Comparison of ENCODE assay signal across 1 cellular context in the genomic region with DNA sequence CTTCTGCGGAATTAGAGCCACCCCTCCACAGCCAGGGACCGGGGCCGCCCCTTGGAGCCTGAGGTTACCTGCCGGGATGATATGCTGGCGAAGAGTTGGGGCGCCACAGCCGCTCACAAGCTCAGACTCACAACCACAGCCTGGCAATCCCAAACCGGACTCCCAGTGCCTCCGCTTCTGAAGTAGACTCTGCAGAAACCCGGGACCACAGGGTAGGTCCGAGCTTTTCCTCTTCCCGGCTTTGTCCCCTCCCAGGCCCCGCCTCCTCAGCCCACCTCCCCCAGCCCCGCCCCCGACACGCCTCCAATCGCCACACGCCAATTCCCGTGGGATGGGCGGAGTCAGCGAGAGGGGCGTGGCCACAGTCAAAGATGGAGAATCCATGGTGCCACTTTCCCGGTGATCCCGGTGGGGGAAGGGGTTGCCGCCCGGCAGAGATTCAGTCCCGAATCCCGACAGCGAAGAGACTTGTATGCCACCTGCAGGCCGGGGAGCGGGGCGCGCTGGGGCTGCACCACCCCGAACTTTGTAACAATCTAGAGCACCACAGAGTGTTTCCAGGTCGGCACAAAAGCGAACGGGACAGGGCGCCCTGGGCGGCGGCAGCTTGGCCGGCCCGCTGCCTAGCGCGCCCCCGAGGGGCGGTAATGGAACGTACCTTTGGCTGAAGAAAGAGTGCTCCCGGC.
A peak's percentile ranks its signal among the peaks of the same experiment; 100 is the strongest.
TF ChIP-seq lines count a peak whose summit lies in the region.

TSS of gene IDH1 (minus strand) at position 201 of the 686 bp plus-strand sequence. CDS start 3,520 bp downstream, outside the sequence.

TF ChIP-seq in HepG2, 621 proteins besides CTCF, POLR2A, EP300 and RAD21 (continued from another document and continues in another):
- TF ChIP-seq, protein P1, sequence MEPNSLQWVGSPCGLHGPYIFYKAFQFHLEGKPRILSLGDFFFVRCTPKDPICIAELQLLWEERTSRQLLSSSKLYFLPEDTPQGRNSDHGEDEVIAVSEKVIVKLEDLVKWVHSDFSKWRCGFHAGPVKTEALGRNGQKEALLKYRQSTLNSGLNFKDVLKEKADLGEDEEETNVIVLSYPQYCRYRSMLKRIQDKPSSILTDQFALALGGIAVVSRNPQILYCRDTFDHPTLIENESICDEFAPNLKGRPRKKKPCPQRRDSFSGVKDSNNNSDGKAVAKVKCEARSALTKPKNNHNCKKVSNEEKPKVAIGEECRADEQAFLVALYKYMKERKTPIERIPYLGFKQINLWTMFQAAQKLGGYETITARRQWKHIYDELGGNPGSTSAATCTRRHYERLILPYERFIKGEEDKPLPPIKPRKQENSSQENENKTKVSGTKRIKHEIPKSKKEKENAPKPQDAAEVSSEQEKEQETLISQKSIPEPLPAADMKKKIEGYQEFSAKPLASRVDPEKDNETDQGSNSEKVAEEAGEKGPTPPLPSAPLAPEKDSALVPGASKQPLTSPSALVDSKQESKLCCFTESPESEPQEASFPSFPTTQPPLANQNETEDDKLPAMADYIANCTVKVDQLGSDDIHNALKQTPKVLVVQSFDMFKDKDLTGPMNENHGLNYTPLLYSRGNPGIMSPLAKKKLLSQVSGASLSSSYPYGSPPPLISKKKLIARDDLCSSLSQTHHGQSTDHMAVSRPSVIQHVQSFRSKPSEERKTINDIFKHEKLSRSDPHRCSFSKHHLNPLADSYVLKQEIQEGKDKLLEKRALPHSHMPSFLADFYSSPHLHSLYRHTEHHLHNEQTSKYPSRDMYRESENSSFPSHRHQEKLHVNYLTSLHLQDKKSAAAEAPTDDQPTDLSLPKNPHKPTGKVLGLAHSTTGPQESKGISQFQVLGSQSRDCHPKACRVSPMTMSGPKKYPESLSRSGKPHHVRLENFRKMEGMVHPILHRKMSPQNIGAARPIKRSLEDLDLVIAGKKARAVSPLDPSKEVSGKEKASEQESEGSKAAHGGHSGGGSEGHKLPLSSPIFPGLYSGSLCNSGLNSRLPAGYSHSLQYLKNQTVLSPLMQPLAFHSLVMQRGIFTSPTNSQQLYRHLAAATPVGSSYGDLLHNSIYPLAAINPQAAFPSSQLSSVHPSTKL (CRISPR knock-in tag; IDR thresholded peaks at IDR 0.05): peak; percentile 68; the same call in 1 of the 2 replicates
- TF ChIP-seq GFI1 (CRISPR knock-in tag; IDR thresholded peaks at IDR 0.05; ENCODE audit: borderline replicate concordance) (no peak), NFYC (CRISPR knock-in tag; IDR thresholded peaks at IDR 0.05) (peak; percentile 67), NFATC3 (CRISPR knock-in tag; IDR thresholded peaks at IDR 0.05) (no peak), ZFP62 (CRISPR knock-in tag; IDR thresholded peaks at IDR 0.05) (no peak), ZNF562 (CRISPR knock-in tag; IDR thresholded peaks at IDR 0.05; ENCODE audit: borderline replicate concordance) (no peak), HNF4A (CRISPR knock-in tag; IDR thresholded peaks at IDR 0.05) (peak; percentile 66), AKAP8 (CRISPR knock-in tag; IDR thresholded peaks at IDR 0.05) (0 out of 2 replicates have a peak, but pooled peaks have one; percentile 8), TP53 (CRISPR knock-in tag; conservative IDR thresholded peaks at IDR 0.05) (peak; percentile 75; the same call in 1 of the 2 replicates), ZNF770 (CRISPR knock-in tag; IDR thresholded peaks at IDR 0.05) (peak; percentile 54; the same call in 1 of the 2 replicates), TBX2 (CRISPR knock-in tag; IDR thresholded peaks at IDR 0.05; ENCODE audit: borderline replicate concordance) (peak; percentile 76; the same call in 1 of the 2 replicates), ZNF574 (CRISPR knock-in tag; IDR thresholded peaks at IDR 0.05) (peak; percentile 92), SMAD9 (CRISPR knock-in tag; IDR thresholded peaks at IDR 0.05) (no peak; the same call in 1 of the 2 replicates), POGZ (CRISPR knock-in tag; IDR thresholded peaks at IDR 0.05) (peak; percentile 72; the same call in 1 of the 2 replicates), RBM22 (optimal IDR thresholded peaks at IDR 0.05; ENCODE audit: low read length) (peak; percentile 3), THAP7 (CRISPR knock-in tag; IDR thresholded peaks at IDR 0.05) (peak; percentile 67; the same call in 1 of the 2 replicates), ZNF260 (CRISPR knock-in tag; IDR thresholded peaks at IDR 0.05; ENCODE audit: borderline replicate concordance, low read depth) (no peak), ZBTB20 (CRISPR knock-in tag; IDR thresholded peaks at IDR 0.05; ENCODE audit: borderline replicate concordance, low read depth) (no peak; the same call in 1 of the 2 replicates), ZBTB44 (CRISPR knock-in tag; IDR thresholded peaks at IDR 0.05) (0 out of 2 replicates have a peak, but pooled peaks have one; percentile 20), POLR2AphosphoS2 (IDR thresholded peaks at IDR 0.05; ENCODE audit: low read depth, low read length) (no peak), CEBPG (CRISPR knock-in tag; IDR thresholded peaks at IDR 0.05) (no peak)
- TF ChIP-seq, protein P2, sequence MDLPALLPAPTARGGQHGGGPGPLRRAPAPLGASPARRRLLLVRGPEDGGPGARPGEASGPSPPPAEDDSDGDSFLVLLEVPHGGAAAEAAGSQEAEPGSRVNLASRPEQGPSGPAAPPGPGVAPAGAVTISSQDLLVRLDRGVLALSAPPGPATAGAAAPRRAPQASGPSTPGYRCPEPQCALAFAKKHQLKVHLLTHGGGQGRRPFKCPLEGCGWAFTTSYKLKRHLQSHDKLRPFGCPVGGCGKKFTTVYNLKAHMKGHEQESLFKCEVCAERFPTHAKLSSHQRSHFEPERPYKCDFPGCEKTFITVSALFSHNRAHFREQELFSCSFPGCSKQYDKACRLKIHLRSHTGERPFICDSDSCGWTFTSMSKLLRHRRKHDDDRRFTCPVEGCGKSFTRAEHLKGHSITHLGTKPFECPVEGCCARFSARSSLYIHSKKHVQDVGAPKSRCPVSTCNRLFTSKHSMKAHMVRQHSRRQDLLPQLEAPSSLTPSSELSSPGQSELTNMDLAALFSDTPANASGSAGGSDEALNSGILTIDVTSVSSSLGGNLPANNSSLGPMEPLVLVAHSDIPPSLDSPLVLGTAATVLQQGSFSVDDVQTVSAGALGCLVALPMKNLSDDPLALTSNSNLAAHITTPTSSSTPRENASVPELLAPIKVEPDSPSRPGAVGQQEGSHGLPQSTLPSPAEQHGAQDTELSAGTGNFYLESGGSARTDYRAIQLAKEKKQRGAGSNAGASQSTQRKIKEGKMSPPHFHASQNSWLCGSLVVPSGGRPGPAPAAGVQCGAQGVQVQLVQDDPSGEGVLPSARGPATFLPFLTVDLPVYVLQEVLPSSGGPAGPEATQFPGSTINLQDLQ (CRISPR knock-in tag; IDR thresholded peaks at IDR 0.05): peak; percentile 73; the same call in 1 of the 2 replicates
- TF ChIP-seq, protein P3, sequence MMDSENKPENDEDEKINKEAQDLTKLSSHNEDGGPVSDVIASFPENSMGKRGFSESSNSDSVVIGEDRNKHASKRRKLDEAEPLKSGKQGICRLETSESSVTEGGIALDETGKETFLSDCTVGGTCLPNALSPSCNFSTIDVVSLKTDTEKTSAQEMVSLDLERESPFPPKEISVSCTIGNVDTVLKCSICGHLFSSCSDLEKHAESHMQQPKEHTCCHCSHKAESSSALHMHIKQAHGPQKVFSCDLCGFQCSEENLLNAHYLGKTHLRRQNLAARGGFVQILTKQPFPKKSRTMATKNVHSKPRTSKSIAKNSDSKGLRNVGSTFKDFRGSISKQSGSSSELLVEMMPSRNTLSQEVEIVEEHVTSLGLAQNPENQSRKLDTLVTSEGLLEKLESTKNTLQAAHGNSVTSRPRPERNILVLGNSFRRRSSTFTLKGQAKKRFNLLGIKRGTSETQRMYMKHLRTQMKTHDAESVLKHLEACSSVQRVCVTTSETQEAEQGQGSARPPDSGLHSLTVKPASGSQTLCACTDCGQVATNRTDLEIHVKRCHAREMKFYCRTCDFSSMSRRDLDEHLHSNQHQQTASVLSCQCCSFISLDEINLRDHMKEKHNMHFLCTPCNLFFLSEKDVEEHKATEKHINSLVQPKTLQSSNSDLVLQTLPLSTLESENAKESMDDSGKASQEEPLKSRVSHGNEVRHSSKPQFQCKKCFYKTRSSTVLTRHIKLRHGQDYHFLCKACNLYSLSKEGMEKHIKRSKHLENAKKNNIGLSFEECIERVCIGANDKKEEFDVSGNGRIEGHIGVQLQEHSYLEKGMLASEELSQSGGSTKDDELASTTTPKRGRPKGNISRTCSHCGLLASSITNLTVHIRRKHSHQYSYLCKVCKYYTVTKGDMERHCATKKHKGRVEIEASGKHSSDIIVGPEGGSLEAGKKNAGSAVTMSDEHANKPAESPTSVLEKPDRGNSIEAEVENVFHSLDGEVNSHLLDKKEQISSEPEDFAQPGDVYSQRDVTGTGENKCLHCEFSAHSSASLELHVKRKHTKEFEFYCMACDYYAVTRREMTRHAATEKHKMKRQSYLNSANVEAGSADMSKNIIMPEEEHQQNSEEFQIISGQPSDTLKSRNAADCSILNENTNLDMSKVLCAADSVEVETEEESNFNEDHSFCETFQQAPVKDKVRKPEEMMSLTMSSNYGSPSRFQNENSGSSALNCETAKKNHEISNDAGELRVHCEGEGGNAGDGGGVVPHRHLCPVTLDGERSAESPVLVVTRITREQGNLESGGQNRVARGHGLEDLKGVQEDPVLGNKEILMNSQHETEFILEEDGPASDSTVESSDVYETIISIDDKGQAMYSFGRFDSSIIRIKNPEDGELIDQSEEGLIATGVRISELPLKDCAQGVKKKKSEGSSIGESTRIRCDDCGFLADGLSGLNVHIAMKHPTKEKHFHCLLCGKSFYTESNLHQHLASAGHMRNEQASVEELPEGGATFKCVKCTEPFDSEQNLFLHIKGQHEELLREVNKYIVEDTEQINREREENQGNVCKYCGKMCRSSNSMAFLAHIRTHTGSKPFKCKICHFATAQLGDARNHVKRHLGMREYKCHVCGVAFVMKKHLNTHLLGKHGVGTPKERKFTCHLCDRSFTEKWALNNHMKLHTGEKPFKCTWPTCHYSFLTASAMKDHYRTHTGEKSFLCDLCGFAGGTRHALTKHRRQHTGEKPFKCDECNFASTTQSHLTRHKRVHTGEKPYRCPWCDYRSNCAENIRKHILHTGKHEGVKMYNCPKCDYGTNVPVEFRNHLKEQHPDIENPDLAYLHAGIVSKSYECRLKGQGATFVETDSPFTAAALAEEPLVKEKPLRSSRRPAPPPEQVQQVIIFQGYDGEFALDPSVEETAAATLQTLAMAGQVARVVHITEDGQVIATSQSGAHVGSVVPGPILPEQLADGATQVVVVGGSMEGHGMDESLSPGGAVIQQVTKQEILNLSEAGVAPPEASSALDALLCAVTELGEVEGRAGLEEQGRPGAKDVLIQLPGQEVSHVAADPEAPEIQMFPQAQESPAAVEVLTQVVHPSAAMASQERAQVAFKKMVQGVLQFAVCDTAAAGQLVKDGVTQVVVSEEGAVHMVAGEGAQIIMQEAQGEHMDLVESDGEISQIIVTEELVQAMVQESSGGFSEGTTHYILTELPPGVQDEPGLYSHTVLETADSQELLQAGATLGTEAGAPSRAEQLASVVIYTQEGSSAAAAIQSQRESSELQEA (CRISPR knock-in tag; IDR thresholded peaks at IDR 0.05; ENCODE audit: not compliant biosample characterization): no peak
- TF ChIP-seq, protein P4, sequence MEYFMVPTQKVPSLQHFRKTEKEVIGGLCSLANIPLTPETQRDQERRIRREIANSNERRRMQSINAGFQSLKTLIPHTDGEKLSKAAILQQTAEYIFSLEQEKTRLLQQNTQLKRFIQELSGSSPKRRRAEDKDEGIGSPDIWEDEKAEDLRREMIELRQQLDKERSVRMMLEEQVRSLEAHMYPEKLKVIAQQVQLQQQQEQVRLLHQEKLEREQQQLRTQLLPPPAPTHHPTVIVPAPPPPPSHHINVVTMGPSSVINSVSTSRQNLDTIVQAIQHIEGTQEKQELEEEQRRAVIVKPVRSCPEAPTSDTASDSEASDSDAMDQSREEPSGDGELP (IDR thresholded peaks at IDR 0.05; ENCODE audit: borderline replicate concordance, low read depth): peak; percentile 47; the same call in 1 of the 2 replicates
